In the genomic region with DNA sequence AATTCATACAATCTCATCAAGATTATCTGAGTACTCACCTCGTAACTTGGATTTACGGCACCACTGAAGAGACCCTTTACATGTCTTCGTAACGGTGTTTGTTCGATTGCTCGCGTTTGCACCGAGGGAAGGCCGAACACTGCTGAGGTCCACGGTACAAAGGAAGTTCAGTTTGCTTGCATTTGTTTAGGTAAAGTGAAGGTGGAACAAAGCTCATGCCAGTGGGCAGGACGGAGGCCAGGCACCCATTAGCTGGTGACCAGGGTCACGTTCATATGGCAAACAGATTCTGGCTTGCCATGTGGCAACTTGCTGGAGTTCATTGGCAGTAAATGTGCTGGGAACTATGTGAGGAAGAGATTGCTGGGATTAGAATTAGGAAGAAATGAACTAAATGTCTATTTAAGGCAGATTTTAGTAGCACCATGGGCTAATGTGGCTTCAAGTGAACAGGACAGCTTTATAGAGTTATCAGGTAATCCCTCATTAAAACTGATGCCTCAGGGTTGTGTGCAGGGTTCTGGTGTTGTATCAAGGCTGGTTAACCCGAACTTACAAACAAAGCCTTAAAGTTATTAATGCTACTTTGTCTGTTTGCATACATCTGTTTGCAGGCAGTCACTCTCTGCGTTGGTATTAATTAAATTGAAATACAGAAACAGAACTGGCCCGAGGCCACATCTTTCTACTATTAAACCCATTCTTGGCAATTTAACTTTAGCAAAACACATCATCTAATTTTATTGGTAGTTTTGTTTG, we compare ENCODE assay signal across 12 cellular contexts.
"Had no signal": no experiment of that assay in that cellular context is flagged by ENCODE, and none has a peak within 500 bp of the region (broad histone marks: within the 10 kb centered on the region; RNA-seq: fewer than 3 reads in every experiment).

No MANE protein-coding gene starts in this region.

- H3K9me3 Mint-ChIP-seq: activated CD4-positive, alpha-beta memory T cell treated with anti-CD3 and anti-CD28 coated beads for 36 hours; activated T-cell treated with anti-CD3 and anti-CD28 coated beads, Interleukin-2, amount 50 U/mL, for 4 hours had no signal

- H3K36me3 ChIP-seq: ascending aorta, gastrocnemius medialis, prostate gland, right lobe of liver had no signal

- H3K4me3 Mint-ChIP-seq: activated CD4-positive, alpha-beta memory T cell treated with anti-CD3 and anti-CD28 coated beads for 36 hours; activated T-cell treated with anti-CD3 and anti-CD28 coated beads, Interleukin-2, amount 50 U/mL, for 4 hours; mesothelial cell of epicardium had no signal

- H3K36me3 Mint-ChIP-seq: activated CD4-positive, alpha-beta memory T cell treated with anti-CD3 and anti-CD28 coated beads for 36 hours; mesothelial cell of epicardium had no signal

- H3K4me1 ChIP-seq: prostate gland, right lobe of liver had no signal

- H3K27ac Mint-ChIP-seq: activated CD4-positive, alpha-beta memory T cell treated with anti-CD3 and anti-CD28 coated beads for 36 hours; mesothelial cell of epicardium had no signal

- ATAC-seq: activated T-cell treated with anti-CD3 and anti-CD28 coated beads, Interleukin-2, amount 50 U/mL, for 4 hours; right lobe of liver; stimulated activated naive CD8-positive, alpha-beta T cell treated with anti-CD3 and anti-CD28 coated beads, Interleukin-15, Interleukin-2, amounts not matched to agents 100 U/mL and 50 U/mL, for 24 hours had no signal

- H3K9me3 ChIP-seq: ascending aorta, gastrocnemius medialis, prostate gland, right lobe of liver had no signal

- H3K27me3 ChIP-seq: ascending aorta, gastrocnemius medialis, right lobe of liver had no signal

- H3K4me3 ChIP-seq: ascending aorta, gastrocnemius medialis, prostate gland, right lobe of liver had no signal

- DNase-seq: activated CD4-positive, alpha-beta memory T cell treated with anti-CD3 and anti-CD28 coated beads for 36 hours; activated CD4-positive, alpha-beta T cell treated with anti-CD3 and anti-CD28 coated beads for 1 hour; activated T-cell treated with anti-CD3 and anti-CD28 coated beads, Interleukin-2, amount 50 U/mL, for 4 hours; effector CD4-positive, alpha-beta T cell; gastrocnemius medialis; stimulated activated CD4-positive, alpha-beta T cell treated with anti-CD3 and anti-CD28 coated beads, Interleukin-12 subunit alpha, Interleukin-12 subunit beta, amount 100 ng/mL, for 4 hours; stimulated activated CD4-positive, alpha-beta T cell treated with anti-CD3 and anti-CD28 coated beads, Interleukin-2, amount 100 ng/mL, for 48 hours; stimulated activated naive CD8-positive, alpha-beta T cell treated with anti-CD3 and anti-CD28 coated beads, Interleukin-15, Interleukin-2, amounts not matched to agents 100 U/mL and 50 U/mL, for 24 hours had no signal

- H3K27ac ChIP-seq: prostate gland, right lobe of liver had no signal
